ENCODE assay signal across 19 cellular contexts in the genomic region with DNA sequence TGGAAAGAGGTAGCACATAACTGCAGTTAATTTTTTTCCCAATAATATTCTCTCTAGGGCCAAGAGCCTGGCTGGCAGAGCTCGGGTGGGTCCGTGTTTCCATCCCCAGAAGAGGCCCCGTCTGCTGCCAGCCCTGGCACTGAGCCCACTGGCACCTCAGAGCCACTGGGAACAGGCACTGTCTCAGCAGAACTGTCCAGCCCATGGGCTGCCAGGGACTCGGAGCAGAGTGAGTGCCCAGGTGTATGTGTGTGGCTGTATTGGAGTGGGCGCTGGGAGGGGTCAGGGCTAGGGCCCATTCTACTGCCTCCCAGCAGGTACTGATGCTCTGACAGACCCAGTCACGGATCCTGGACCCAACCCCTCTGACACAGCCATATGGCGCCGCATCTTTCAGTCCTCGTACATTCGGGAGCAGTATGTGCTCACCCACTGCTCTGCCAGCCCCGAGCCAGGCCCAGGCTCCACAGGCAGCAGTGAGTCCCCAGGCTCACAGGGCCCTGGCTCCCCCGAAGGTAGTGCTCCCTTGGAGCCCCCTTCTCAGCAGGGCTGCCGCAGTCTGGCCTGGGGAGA. TPM values are rescaled to one million over a fixed set of nuclear protein-coding genes. Genes with fewer than 3 reads are reported as not detected.
A peak's percentile ranks its signal among the peaks of the same experiment; 100 is the strongest.
DNase-seq lines count a peak whose midpoint lies in the region; ATAC-seq, FAIRE-seq and TF ChIP-seq lines count a peak whose summit lies in the region.
"Had no signal": no experiment of that assay in that cellular context is flagged by ENCODE, and none has a peak within 500 bp of the region (broad histone marks: within the 10 kb centered on the region; RNA-seq: fewer than 3 reads in every experiment).

No MANE protein-coding gene starts in this region.

- H3K79me2 ChIP-seq in SK-N-SH (ENCODE audit: insufficient read depth) (no peaks in the 10 kb centered on the region), osteoblast (ENCODE audit: insufficient read depth, low read length) (no peaks in the 10 kb centered on the region), HepG2 (ENCODE audit: insufficient read depth, low read length) (no peaks in the 10 kb centered on the region)

- TF ChIP-seq RAD21 in SK-N-SH (IDR thresholded peaks at IDR 0.05; ENCODE audit: low read length) (no peak), HepG2 (CRISPR knock-in tag; IDR thresholded peaks at IDR 0.05) (no peak)

- H3K36me3 ChIP-seq in SK-N-SH (replicated peaks in 1 of 2; ENCODE audit: control insufficient read depth in 1 of 2, insufficient read depth in 2 of 2, low read length in 1 of 2) (peaks cover 3 to 13% of the 10 kb centered on the region in 2 experiments), osteoblast (ENCODE audit: insufficient read depth, low read length) (peaks cover 12% of the 10 kb centered on the region), HepG2 (replicated peaks in 1 of 2; ENCODE audit: control insufficient read depth in 1 of 2, insufficient read depth in 2 of 2, low read length in 2 of 2) (peaks cover 5 to 8% of the 10 kb centered on the region in 2 experiments; a peak in 4 of 5 replicates)

- no peak for TF ChIP-seq POLR2A in HepG2 (IDR thresholded peaks at IDR 0.05; ENCODE audit: insufficient read depth in 1 of 2, low read depth in 2 of 2, low read length in 2 of 2)

- no peak for ATAC-seq in SK-N-SH treated with all-trans-retinoic acid at 6 μM for 48 hours
- ATAC-seq in HepG2, result no peak
- ATAC-seq in HG03196 (IDR thresholded peaks at IDR 0.05; ENCODE audit: unreplicated experiment), result no peak
- ATAC-seq: Panc1, T-cell had no signal

- in situ Hi-C loops in HepG2 (cut with HindIII; ENCODE audit: extremely low pct_ligation_motif_present, low pct_unique_long_range_greater_than_20kb), result no loop called here

- H3K4me3 Mint-ChIP-seq in activated naive CD8-positive, alpha-beta T cell treated with anti-CD3 and anti-CD28 coated beads for 36 hours, result no peak overlapping the region
- H3K4me3 Mint-ChIP-seq: CD4-positive, alpha-beta memory T cell; T-cell had no signal

- H3K27ac Mint-ChIP-seq in activated naive CD8-positive, alpha-beta T cell treated with anti-CD3 and anti-CD28 coated beads for 36 hours, result no peak overlapping the region
- H3K27ac Mint-ChIP-seq: CD4-positive, alpha-beta memory T cell; T-cell had no signal

- no peaks in the 10 kb centered on the region for H3K9me3 Mint-ChIP-seq in activated naive CD8-positive, alpha-beta T cell treated with anti-CD3 and anti-CD28 coated beads for 36 hours
- H3K9me3 Mint-ChIP-seq: CD4-positive, alpha-beta memory T cell; T-cell had no signal

- CTCF ChIA-PET in SK-N-SH (lab: Yijun Ruan, JAX) (interaction anchor here (0.6 to 3.5 kb wide), 4 partner anchors 9 to 1060 kb away, joined by 3 to 25 read pairs (median 14); a partner anchor contains a TSS), HepG2 (lab: Yijun Ruan, JAX; ENCODE audit: low intra/inter-chr PET ratio, low total read pairs) (no interaction called here)

- peaks cover 7% of the 10 kb centered on the region for H3K4me1 Mint-ChIP-seq in activated naive CD8-positive, alpha-beta T cell treated with anti-CD3 and anti-CD28 coated beads for 36 hours
- H3K4me1 Mint-ChIP-seq: CD4-positive, alpha-beta memory T cell had no signal

- POLR2A ChIA-PET in SK-N-SH (lab: Yijun Ruan, JAX) (interaction anchor here (1.3 kb wide), 1 partner anchor 8 kb away, joined by 5 read pairs; no protein-coding TSS in a partner anchor), HepG2 (lab: Yijun Ruan, JAX) (no interaction called here)

- H3K4me3 ChIP-seq in SK-N-SH (ENCODE audit: low read depth in 2 of 2, low read length in 1 of 2) (no peak overlapping the region), osteoblast (ENCODE audit: insufficient read depth, low read length) (no peak overlapping the region), HepG2 (replicated peaks in 1 of 3; ENCODE audit: insufficient read depth in 1 of 3, low read depth in 2 of 3, low read length in 3 of 3) (no peak overlapping the region)
- H3K4me3 ChIP-seq: MG63 had no signal

- DNase-seq in SK-N-SH, result peak; percentile 33
- peak; percentile 55 for DNase-seq in NCI-H1694 (lab: John Stamatoyannopoulos, UW)
- DNase-seq in cerebellum (ENCODE audit: low spot score), result peak; percentile 70
- peak; percentile 73 for DNase-seq in osteoblast (ENCODE audit: insufficient read length, low spot score, missing footprints)
- no peak for DNase-seq in HepG2 (ENCODE audit: low spot score)
- no peak for DNase-seq in activated naive CD8-positive, alpha-beta T cell treated with anti-CD3 and anti-CD28 coated beads for 36 hours
- DNase-seq: CD4-positive, alpha-beta memory T cell; GF-D8; MG63; NCI-H187 treated with DMSO at 0.1 percent for 48 hours; NCI-H526 treated with DMSO at 0.1 percent for 48 hours; SIG-M5; T-cell had no signal

- H3K27me3 ChIP-seq in SK-N-SH (ENCODE audit: insufficient read depth) (no peaks in the 10 kb centered on the region), osteoblast (ENCODE audit: insufficient read depth, low read length) (peaks cover 3% of the 10 kb centered on the region), HepG2 (ENCODE audit: control insufficient read depth in 1 of 2, insufficient read depth in 2 of 2, low read length in 2 of 2) (peaks cover 10 to 55% of the 10 kb centered on the region in 2 experiments; a peak in 4 of 5 replicates)
- H3K27me3 ChIP-seq: MG63 had no signal

- intact Hi-C loops in HepG2 (cut with micrococcal nuclease; ENCODE audit: unreplicated experiment), result no loop called here

- H3K27ac ChIP-seq in SK-N-SH (ENCODE audit: low read depth in 2 of 2, low read length in 1 of 2), result no peak overlapping the region
- no peak overlapping the region for H3K27ac ChIP-seq in osteoblast (ENCODE audit: low read depth, low read length)
- H3K27ac ChIP-seq in HepG2 (ENCODE audit: extremely low read length, insufficient read depth, low read length), result no peak overlapping the region

- 74% methylated on average over 11 of the region's 13 CpGs for WGBS in SK-N-SH (ENCODE audit: low lambda C conversion rate)
- 45% methylated on average over 9 of the region's 13 CpGs for WGBS in HepG2 (ENCODE audit: low lambda C conversion rate)

- no peak for FAIRE-seq in HepG2 (lab: Jason Lieb, UNC)
- FAIRE-seq: H54 had no signal

- no peaks in the 10 kb centered on the region for H3K9me3 ChIP-seq in SK-N-SH
- H3K9me3 ChIP-seq in osteoblast (ENCODE audit: low read depth, low read length), result no peaks in the 10 kb centered on the region
- H3K9me3 ChIP-seq in HepG2 (ENCODE audit: low read length), result no peaks in the 10 kb centered on the region
- H3K9me3 ChIP-seq: MG63 had no signal

- H3K9ac ChIP-seq in SK-N-SH, result no peak overlapping the region
- H3K9ac ChIP-seq in HepG2 (ENCODE audit: insufficient read depth, low read depth, low read length), result no peak overlapping the region

- TF ChIP-seq EP300 in SK-N-SH (IDR thresholded peaks at IDR 0.05; ENCODE audit: borderline replicate concordance in 1 of 2, low read depth in 1 of 2, low read length in 1 of 2), result no peak
- TF ChIP-seq EP300 in HepG2 (IDR thresholded peaks at IDR 0.05; ENCODE audit: low read depth in 2 of 2, low read length in 2 of 2), result no peak
- no peak for TF ChIP-seq EP300 in HepG2 (CRISPR knock-in tag; IDR thresholded peaks at IDR 0.05; ENCODE audit: borderline replicate concordance)

- H2AFZ ChIP-seq in SK-N-SH (ENCODE audit: low read depth) (no peak overlapping the region), osteoblast (ENCODE audit: low read length) (no peak overlapping the region), HepG2 (ENCODE audit: low read length) (no peak overlapping the region)

- peaks cover 0 to 12% of the 10 kb centered on the region in 2 experiments; a peak in 2 of 4 replicates for H3K4me1 ChIP-seq in SK-N-SH (ENCODE audit: control insufficient read depth in 1 of 2, insufficient read depth in 2 of 2, low read depth in 1 of 2, low read length in 1 of 2)
- no peaks in the 10 kb centered on the region for H3K4me1 ChIP-seq in osteoblast (ENCODE audit: insufficient read depth, low read length)
- H3K4me1 ChIP-seq in HepG2 (ENCODE audit: insufficient read depth, low read length), result peaks cover 24% of the 10 kb centered on the region

- no peaks in the 10 kb centered on the region for H3F3A ChIP-seq in SK-N-SH (replicated peaks; ENCODE audit: insufficient read depth)

- H3K9me2 ChIP-seq in SK-N-SH, result no peaks in the 10 kb centered on the region

- TF ChIP-seq CTCF in SK-N-SH (IDR thresholded peaks at IDR 0.05) (no peak), osteoblast (IDR thresholded peaks at IDR 0.05; ENCODE audit: extremely low read depth, low read depth, low read length) (no peak), HepG2 (CRISPR knock-in tag; IDR thresholded peaks at IDR 0.05) (no peak)

- H3K4me2 ChIP-seq in SK-N-SH (no peak overlapping the region), osteoblast (ENCODE audit: insufficient read depth, low read length) (no peak overlapping the region), HepG2 (ENCODE audit: low read depth, low read length) (no peak overlapping the region)

- H3K36me3 Mint-ChIP-seq in activated naive CD8-positive, alpha-beta T cell treated with anti-CD3 and anti-CD28 coated beads for 36 hours, result peaks cover 9% of the 10 kb centered on the region

- H3K27me3 Mint-ChIP-seq in activated naive CD8-positive, alpha-beta T cell treated with anti-CD3 and anti-CD28 coated beads for 36 hours, result no peaks in the 10 kb centered on the region
- H3K27me3 Mint-ChIP-seq: T-cell had no signal

- no TSS peak for BruUV-seq in HepG2 (replicated peaks; lab: Mats Ljungman, UMichigan)

- 0 out of 2 replicates have a peak, but pooled peaks cover 11% of the 10 kb centered on the region for H4K20me1 ChIP-seq in SK-N-SH (ENCODE audit: insufficient read depth)
- peaks cover 26% of the 10 kb centered on the region for H4K20me1 ChIP-seq in osteoblast (ENCODE audit: insufficient read depth, low read length)
- H4K20me1 ChIP-seq in HepG2 (ENCODE audit: insufficient read depth, low read length), result peaks cover 4% of the 10 kb centered on the region

RNA-seq across cellular contexts. Expression of a gene that starts 8.9 kb away (rescaled TPM):
- polyA plus RNA-seq in SK-N-SH (2012; rRNA removed) (0.08 and 0.19 TPM in 2 replicates), HepG2 (2011; rRNA removed) (0.03 and 0.04 TPM in 2 replicates)
- 0.05 and 0.20 TPM in 2 replicates for polyA plus RNA-seq in SK-N-SH (2012; cell fraction: cytosol; rRNA removed)
- polyA plus RNA-seq in SK-N-SH (2012; cell fraction: nucleus; rRNA removed), result 0.98 and 1.8 TPM in 2 replicates
- total RNA-seq in cerebellum (6.6 TPM), osteoblast (not detected in 2 replicates), HepG2 (2016; rRNA removed; fragmentation: Illumina TruSeq; extraction: Trizol) (0.04 TPM in 1 of 2 replicates, not detected in the other)
- total RNA-seq in HepG2 (2016; cell fraction: cytosol; rRNA removed; fragmentation: Illumina TruSeq; extraction: Trizol; ENCODE audit: low read depth), result not detected in 2 replicates
- 0.06 TPM in 1 of 2 replicates, not detected in the other for total RNA-seq in HepG2 (2016; cell fraction: insoluble cytoplasmic fraction; rRNA removed; fragmentation: Illumina TruSeq; extraction: Trizol)
- total RNA-seq in HepG2 (2016; cell fraction: membrane; rRNA removed; fragmentation: Illumina TruSeq; extraction: Trizol), result not detected in 2 replicates
- 0.25 TPM in 1 of 2 replicates, not detected in the other for total RNA-seq in HepG2 (2016; cell fraction: nucleus; rRNA removed; fragmentation: Illumina TruSeq; extraction: Trizol)
- not detected in 2 replicates for polyA plus RNA-seq in HepG2 (2011; cell fraction: cytosol; rRNA removed)
- 0.26 and 0.50 TPM in 2 replicates for polyA plus RNA-seq in HepG2 (2011; cell fraction: nucleus; rRNA removed)
- polyA plus RNA-seq in HepG2 (2012), result 0.13 TPM in 1 of 2 replicates, not detected in the other
- not detected in 2 replicates for polyA plus RNA-seq in HepG2 (2016; cell fraction: cytosol; fragmentation: Illumina TruSeq; extraction: Trizol; ENCODE audit: low read depth)
- polyA plus RNA-seq in HepG2 (2016; cell fraction: insoluble cytoplasmic fraction; fragmentation: Illumina TruSeq; extraction: Trizol; ENCODE audit: low read depth), result 0.07 TPM in 1 of 2 replicates, not detected in the other
- not detected in 2 replicates for polyA plus RNA-seq in HepG2 (2016; cell fraction: membrane; fragmentation: Illumina TruSeq; extraction: Trizol; ENCODE audit: low read depth)
- polyA plus RNA-seq in HepG2 (2016; cell fraction: nucleus; fragmentation: Illumina TruSeq; extraction: Trizol; ENCODE audit: insufficient read depth, low read depth), result 0.18 and 0.64 TPM in 2 replicates
- 0.48 and 0.87 TPM in 2 replicates for polyA minus RNA-seq in HepG2 (2011; rRNA and poly(A)+ RNA removed; ENCODE audit: low replicate concordance)
- polyA minus RNA-seq in HepG2 (2011; cell fraction: cytosol; rRNA and poly(A)+ RNA removed), result not detected in 2 replicates
- polyA minus RNA-seq in HepG2 (2011; cell fraction: nucleus; rRNA and poly(A)+ RNA removed), result not detected in 2 replicates
- not detected for total RNA-seq in activated naive CD8-positive, alpha-beta T cell treated with anti-CD3 and anti-CD28 coated beads for 36 hours
- total RNA-seq: CD4-positive, alpha-beta memory T cell; LHCN-M2 had no signal
- polyA plus RNA-seq: BJ had no signal

RNA-seq across cellular contexts. Expression of a gene that starts 10.4 kb away (rescaled TPM):
- 66.0 and 71.4 TPM in 2 replicates for polyA plus RNA-seq in SK-N-SH (2012; rRNA removed)
- 31.2 and 49.1 TPM in 2 replicates for polyA plus RNA-seq in SK-N-SH (2012; cell fraction: cytosol; rRNA removed)
- polyA plus RNA-seq in SK-N-SH (2012; cell fraction: nucleus; rRNA removed), result 92.0 and 100 TPM in 2 replicates
- total RNA-seq in cerebellum, result 13.7 TPM
- 26.8 and 28.9 TPM in 2 replicates for total RNA-seq in osteoblast
- total RNA-seq in HepG2 (2016; rRNA removed; fragmentation: Illumina TruSeq; extraction: Trizol), result 28.8 and 46.6 TPM in 2 replicates
- total RNA-seq in HepG2 (2016; cell fraction: cytosol; rRNA removed; fragmentation: Illumina TruSeq; extraction: Trizol; ENCODE audit: low read depth), result 47.3 and 56.1 TPM in 2 replicates
- total RNA-seq in HepG2 (2016; cell fraction: insoluble cytoplasmic fraction; rRNA removed; fragmentation: Illumina TruSeq; extraction: Trizol), result 27.8 and 43.4 TPM in 2 replicates
- total RNA-seq in HepG2 (2016; cell fraction: membrane; rRNA removed; fragmentation: Illumina TruSeq; extraction: Trizol), result 51.4 and 62.8 TPM in 2 replicates
- 46.0 and 52.3 TPM in 2 replicates for total RNA-seq in HepG2 (2016; cell fraction: nucleus; rRNA removed; fragmentation: Illumina TruSeq; extraction: Trizol)
- polyA plus RNA-seq in HepG2 (2011; rRNA removed), result 57.1 and 63.2 TPM in 2 replicates
- polyA plus RNA-seq in HepG2 (2011; cell fraction: cytosol; rRNA removed), result 74.6 and 81.8 TPM in 2 replicates
- 94.7 and 101 TPM in 2 replicates for polyA plus RNA-seq in HepG2 (2011; cell fraction: nucleus; rRNA removed)
- 43.5 and 53.9 TPM in 2 replicates for polyA plus RNA-seq in HepG2 (2012)
- 72.7 and 85.7 TPM in 2 replicates for polyA plus RNA-seq in HepG2 (2016; cell fraction: cytosol; fragmentation: Illumina TruSeq; extraction: Trizol; ENCODE audit: low read depth)
- polyA plus RNA-seq in HepG2 (2016; cell fraction: insoluble cytoplasmic fraction; fragmentation: Illumina TruSeq; extraction: Trizol; ENCODE audit: low read depth), result 39.8 and 50.9 TPM in 2 replicates
- 95.5 and 96.4 TPM in 2 replicates for polyA plus RNA-seq in HepG2 (2016; cell fraction: membrane; fragmentation: Illumina TruSeq; extraction: Trizol; ENCODE audit: low read depth)
- polyA plus RNA-seq in HepG2 (2016; cell fraction: nucleus; fragmentation: Illumina TruSeq; extraction: Trizol; ENCODE audit: insufficient read depth, low read depth), result 113 and 119 TPM in 2 replicates
- polyA minus RNA-seq in HepG2 (2011; rRNA and poly(A)+ RNA removed; ENCODE audit: low replicate concordance), result 275 and 712 TPM in 2 replicates
- 45.2 and 48.1 TPM in 2 replicates for polyA minus RNA-seq in HepG2 (2011; cell fraction: cytosol; rRNA and poly(A)+ RNA removed)
- polyA minus RNA-seq in HepG2 (2011; cell fraction: nucleus; rRNA and poly(A)+ RNA removed), result 80.9 and 81.0 TPM in 2 replicates
- total RNA-seq in activated naive CD8-positive, alpha-beta T cell treated with anti-CD3 and anti-CD28 coated beads for 36 hours, result 10 to 100 TPM; 52.3 to 54.9 TPM

RNA-seq across cellular contexts. Expression of a gene that starts 11.1 kb away (rescaled TPM):
- polyA plus RNA-seq in SK-N-SH (2012; rRNA removed) (7.2 and 9.3 TPM in 2 replicates), HepG2 (2011; rRNA removed) (14.6 and 15.8 TPM in 2 replicates)
- 6.1 and 7.2 TPM in 2 replicates for polyA plus RNA-seq in SK-N-SH (2012; cell fraction: cytosol; rRNA removed)
- polyA plus RNA-seq in SK-N-SH (2012; cell fraction: nucleus; rRNA removed), result 3.6 and 4.6 TPM in 2 replicates
- total RNA-seq in cerebellum (0.91 TPM), osteoblast (2.7 and 3.3 TPM in 2 replicates), HepG2 (2016; rRNA removed; fragmentation: Illumina TruSeq; extraction: Trizol) (13.1 and 16.4 TPM in 2 replicates)
- 3.9 and 4.5 TPM in 2 replicates for total RNA-seq in HepG2 (2016; cell fraction: cytosol; rRNA removed; fragmentation: Illumina TruSeq; extraction: Trizol; ENCODE audit: low read depth)
- total RNA-seq in HepG2 (2016; cell fraction: insoluble cytoplasmic fraction; rRNA removed; fragmentation: Illumina TruSeq; extraction: Trizol), result 14.7 and 16.4 TPM in 2 replicates
- total RNA-seq in HepG2 (2016; cell fraction: membrane; rRNA removed; fragmentation: Illumina TruSeq; extraction: Trizol), result 7.3 and 8.6 TPM in 2 replicates
- total RNA-seq in HepG2 (2016; cell fraction: nucleus; rRNA removed; fragmentation: Illumina TruSeq; extraction: Trizol), result 6.3 and 6.6 TPM in 2 replicates
- 21.1 and 28.9 TPM in 2 replicates for polyA plus RNA-seq in HepG2 (2011; cell fraction: cytosol; rRNA removed)
- polyA plus RNA-seq in HepG2 (2011; cell fraction: nucleus; rRNA removed), result 9.1 and 9.2 TPM in 2 replicates
- 6.5 and 12.4 TPM in 2 replicates for polyA plus RNA-seq in HepG2 (2012)
- 4.8 and 4.9 TPM in 2 replicates for polyA plus RNA-seq in HepG2 (2016; cell fraction: cytosol; fragmentation: Illumina TruSeq; extraction: Trizol; ENCODE audit: low read depth)
- polyA plus RNA-seq in HepG2 (2016; cell fraction: insoluble cytoplasmic fraction; fragmentation: Illumina TruSeq; extraction: Trizol; ENCODE audit: low read depth), result 17.4 and 17.7 TPM in 2 replicates
- 7.4 and 7.6 TPM in 2 replicates for polyA plus RNA-seq in HepG2 (2016; cell fraction: membrane; fragmentation: Illumina TruSeq; extraction: Trizol; ENCODE audit: low read depth)
- polyA plus RNA-seq in HepG2 (2016; cell fraction: nucleus; fragmentation: Illumina TruSeq; extraction: Trizol; ENCODE audit: insufficient read depth, low read depth), result 6.9 and 8.1 TPM in 2 replicates
- polyA minus RNA-seq in HepG2 (2011; rRNA and poly(A)+ RNA removed; ENCODE audit: low replicate concordance), result 33.3 and 107 TPM in 2 replicates
- 4.6 and 4.7 TPM in 2 replicates for polyA minus RNA-seq in HepG2 (2011; cell fraction: cytosol; rRNA and poly(A)+ RNA removed)
- 7.3 and 9.4 TPM in 2 replicates for polyA minus RNA-seq in HepG2 (2011; cell fraction: nucleus; rRNA and poly(A)+ RNA removed)
- total RNA-seq in activated naive CD8-positive, alpha-beta T cell treated with anti-CD3 and anti-CD28 coated beads for 36 hours, result 10 to 100 TPM; 10.2 to 10.9 TPM

RNA-seq across cellular contexts. Expression of a gene that starts 23.0 kb away (rescaled TPM):
- polyA plus RNA-seq in SK-N-SH (2012; rRNA removed), result 0.89 and 2.2 TPM in 2 replicates
- 1.7 and 2.4 TPM in 2 replicates for polyA plus RNA-seq in SK-N-SH (2012; cell fraction: cytosol; rRNA removed)
- 1.2 and 1.8 TPM in 2 replicates for polyA plus RNA-seq in SK-N-SH (2012; cell fraction: nucleus; rRNA removed)
- total RNA-seq in cerebellum, result 5.8 TPM
- total RNA-seq in osteoblast, result not detected in 2 replicates
- 0.27 TPM in 1 of 2 replicates, not detected in the other for total RNA-seq in HepG2 (2016; rRNA removed; fragmentation: Illumina TruSeq; extraction: Trizol)
- not detected in 2 replicates for total RNA-seq in HepG2 (2016; cell fraction: cytosol; rRNA removed; fragmentation: Illumina TruSeq; extraction: Trizol; ENCODE audit: low read depth)
- total RNA-seq in HepG2 (2016; cell fraction: insoluble cytoplasmic fraction; rRNA removed; fragmentation: Illumina TruSeq; extraction: Trizol), result 0.09 and 0.27 TPM in 2 replicates
- 0.34 and 0.72 TPM in 2 replicates for total RNA-seq in HepG2 (2016; cell fraction: membrane; rRNA removed; fragmentation: Illumina TruSeq; extraction: Trizol)
- not detected in 2 replicates for total RNA-seq in HepG2 (2016; cell fraction: nucleus; rRNA removed; fragmentation: Illumina TruSeq; extraction: Trizol)
- polyA plus RNA-seq in HepG2 (2011; rRNA removed), result 0.04 and 0.12 TPM in 2 replicates
- polyA plus RNA-seq in HepG2 (2011; cell fraction: cytosol; rRNA removed), result 0.07 and 0.08 TPM in 2 replicates
- 0.09 and 0.16 TPM in 2 replicates for polyA plus RNA-seq in HepG2 (2011; cell fraction: nucleus; rRNA removed)
- polyA plus RNA-seq in HepG2 (2012), result not detected in 2 replicates
- polyA plus RNA-seq in HepG2 (2016; cell fraction: cytosol; fragmentation: Illumina TruSeq; extraction: Trizol; ENCODE audit: low read depth), result 0.95 and 1.1 TPM in 2 replicates
- not detected in 2 replicates for polyA plus RNA-seq in HepG2 (2016; cell fraction: insoluble cytoplasmic fraction; fragmentation: Illumina TruSeq; extraction: Trizol; ENCODE audit: low read depth)
- polyA plus RNA-seq in HepG2 (2016; cell fraction: membrane; fragmentation: Illumina TruSeq; extraction: Trizol; ENCODE audit: low read depth), result 1.00 and 1.2 TPM in 2 replicates
- polyA plus RNA-seq in HepG2 (2016; cell fraction: nucleus; fragmentation: Illumina TruSeq; extraction: Trizol; ENCODE audit: insufficient read depth, low read depth), result 0.46 and 0.47 TPM in 2 replicates
- polyA minus RNA-seq in HepG2 (2011; rRNA and poly(A)+ RNA removed; ENCODE audit: low replicate concordance), result 7.5 TPM in 1 of 2 replicates, not detected in the other
- polyA minus RNA-seq in HepG2 (2011; cell fraction: cytosol; rRNA and poly(A)+ RNA removed), result 0.44 TPM in 1 of 2 replicates, not detected in the other
- not detected in 2 replicates for polyA minus RNA-seq in HepG2 (2011; cell fraction: nucleus; rRNA and poly(A)+ RNA removed)
- not detected for total RNA-seq in activated naive CD8-positive, alpha-beta T cell treated with anti-CD3 and anti-CD28 coated beads for 36 hours
- polyA plus RNA-seq: CD4-positive, alpha-beta memory T cell had no signal

RNA-seq across cellular contexts. Expression of a gene that starts 37.5 kb away (rescaled TPM):
- polyA plus RNA-seq in SK-N-SH (2012; rRNA removed), result 0.03 and 0.16 TPM in 2 replicates
- polyA plus RNA-seq in SK-N-SH (2012; cell fraction: cytosol; rRNA removed), result 0.03 TPM in 1 of 2 replicates, not detected in the other
- 0.11 and 0.18 TPM in 2 replicates for polyA plus RNA-seq in SK-N-SH (2012; cell fraction: nucleus; rRNA removed)
- 10.1 TPM for total RNA-seq in cerebellum
- not detected in 2 replicates for total RNA-seq in osteoblast
- total RNA-seq in HepG2 (2016; rRNA removed; fragmentation: Illumina TruSeq; extraction: Trizol), result not detected in 2 replicates
- total RNA-seq in HepG2 (2016; cell fraction: cytosol; rRNA removed; fragmentation: Illumina TruSeq; extraction: Trizol; ENCODE audit: low read depth), result not detected in 2 replicates
- not detected in 2 replicates for total RNA-seq in HepG2 (2016; cell fraction: insoluble cytoplasmic fraction; rRNA removed; fragmentation: Illumina TruSeq; extraction: Trizol)
- not detected in 2 replicates for total RNA-seq in HepG2 (2016; cell fraction: membrane; rRNA removed; fragmentation: Illumina TruSeq; extraction: Trizol)
- not detected in 2 replicates for total RNA-seq in HepG2 (2016; cell fraction: nucleus; rRNA removed; fragmentation: Illumina TruSeq; extraction: Trizol)
- 0.03 TPM in 1 of 2 replicates, not detected in the other for polyA plus RNA-seq in HepG2 (2011; rRNA removed)
- not detected in 2 replicates for polyA plus RNA-seq in HepG2 (2011; cell fraction: cytosol; rRNA removed)
- polyA plus RNA-seq in HepG2 (2011; cell fraction: nucleus; rRNA removed), result 0.10 and 0.16 TPM in 2 replicates
- polyA plus RNA-seq in HepG2 (2012), result not detected in 2 replicates
- polyA plus RNA-seq in HepG2 (2016; cell fraction: cytosol; fragmentation: Illumina TruSeq; extraction: Trizol; ENCODE audit: low read depth), result not detected in 2 replicates
- polyA plus RNA-seq in HepG2 (2016; cell fraction: insoluble cytoplasmic fraction; fragmentation: Illumina TruSeq; extraction: Trizol; ENCODE audit: low read depth), result not detected in 2 replicates
- not detected in 2 replicates for polyA plus RNA-seq in HepG2 (2016; cell fraction: membrane; fragmentation: Illumina TruSeq; extraction: Trizol; ENCODE audit: low read depth)
- not detected in 2 replicates for polyA plus RNA-seq in HepG2 (2016; cell fraction: nucleus; fragmentation: Illumina TruSeq; extraction: Trizol; ENCODE audit: insufficient read depth, low read depth)
- 0.14 TPM in 1 of 2 replicates, not detected in the other for polyA minus RNA-seq in HepG2 (2011; rRNA and poly(A)+ RNA removed; ENCODE audit: low replicate concordance)
- polyA minus RNA-seq in HepG2 (2011; cell fraction: cytosol; rRNA and poly(A)+ RNA removed), result not detected in 2 replicates
- polyA minus RNA-seq in HepG2 (2011; cell fraction: nucleus; rRNA and poly(A)+ RNA removed), result not detected in 2 replicates
- total RNA-seq in activated naive CD8-positive, alpha-beta T cell treated with anti-CD3 and anti-CD28 coated beads for 36 hours, result not detected
- total RNA-seq: CD4-positive, alpha-beta memory T cell; LHCN-M2; T-cell had no signal
- polyA plus RNA-seq: BJ; CD4-positive, alpha-beta memory T cell had no signal

Comparison
In these comparisons a context has a peak if more than half of its experiments do, and no peak if none do; other contexts are left out.
1. DNase-seq: peak in SK-N-SH (single experiment), NCI-H1694 (single experiment), cerebellum (single experiment) and osteoblast (single experiment); none in HepG2 (single experiment) and activated naive CD8-positive, alpha-beta T cell treated with anti-CD3 and anti-CD28 coated beads for 36 hours (single experiment).